In genomic region chr5:7759257-7759871, GRCh38 we compare ENCODE assay signal across 27 cellular contexts.
DNase-seq lines count a peak whose midpoint lies in the region; ATAC-seq, FAIRE-seq and TF ChIP-seq lines count a peak whose summit lies in the region.
"Had no signal": no experiment of that assay in that cellular context is flagged by ENCODE, and none has a peak within 500 bp of the region (broad histone marks: within the 10 kb centered on the region; RNA-seq: fewer than 3 reads in every experiment).

No MANE protein-coding gene starts in this region.

- no peak for TF ChIP-seq CTCF in GM12878 (IDR thresholded peaks at IDR 0.05 in 2 of 3, conservative IDR thresholded peaks at IDR 0.05 in 1 of 3; ENCODE audit: control insufficient read depth in 2 of 3, extremely low read depth in 1 of 3, insufficient read depth in 1 of 3, low read depth in 3 of 3, low read length in 3 of 3)
- no peak for TF ChIP-seq CTCF in smooth muscle cell (IDR thresholded peaks at IDR 0.05; ENCODE audit: borderline replicate concordance, insufficient read depth, poor library complexity, severe bottlenecking)
- no peak for TF ChIP-seq CTCF in CD8-positive, alpha-beta T cell (IDR thresholded peaks at IDR 0.05)

- H3K9me3 Mint-ChIP-seq in CD8-positive, alpha-beta T cell, result no peaks in the 10 kb centered on the region
- H3K9me3 Mint-ChIP-seq: activated naive CD4-positive, alpha-beta T cell treated with anti-CD3 and anti-CD28 coated beads, Interleukin-2, amount 10 ng/mL, durations not matched to agents 7 days and 5 days; activated T-cell treated with anti-CD3 and anti-CD28 coated beads, Interleukin-2, amount 50 U/mL, for 4 hours; natural killer cell treated with Interleukin-12 subunit alpha and Interleukin-12 subunit beta and Interleukin-15 and Interleukin-18, amount 100 ng/mL, for 72 hours had no signal

- no peak for FAIRE-seq in GM12878 (lab: Jason Lieb, UNC)

- no peaks in the 10 kb centered on the region for H3K4me1 Mint-ChIP-seq in CD8-positive, alpha-beta T cell (ENCODE audit: low read depth)
- H3K4me1 Mint-ChIP-seq: activated naive CD4-positive, alpha-beta T cell treated with anti-CD3 and anti-CD28 coated beads, Interleukin-2, amount 10 ng/mL, durations not matched to agents 7 days and 5 days had no signal

- peak; percentile 17 to 56 (median 49) for DNase-seq in NCI-H1417 (lab: John Stamatoyannopoulos, UW)
- no peak for DNase-seq in NCI-H1417 treated with DMSO at 0.1 percent for 48 hours (lab: John Stamatoyannopoulos, UW)
- DNase-seq in NCI-H2107 treated with DMSO at 0.1 percent for 48 hours (lab: John Stamatoyannopoulos, UW; ENCODE audit: unreplicated experiment), result peak; percentile 84
- DNase-seq in GM12878 (ENCODE audit: low read depth, low spot score), result no peak
- DNase-seq in smooth muscle cell (lab: John Stamatoyannopoulos, UW; ENCODE audit: unreplicated experiment), result no peak
- no peak for DNase-seq in GDM1 (lab: John Stamatoyannopoulos, UW)
- DNase-seq in CD8-positive, alpha-beta T cell, result no peak
- DNase-seq: 8988T; activated CD4-positive, CD25-positive, alpha-beta regulatory T cell; activated CD8-positive, alpha-beta T cell treated with anti-CD3 and anti-CD28 coated beads, Interleukin-2, amount 10 ng/mL, durations not matched to agents 7 days and 5 days; activated naive CD4-positive, alpha-beta T cell treated with anti-CD3 and anti-CD28 coated beads, Interleukin-2, amount 10 ng/mL, durations not matched to agents 7 days and 5 days; activated T-cell treated with anti-CD3 and anti-CD28 coated beads, Interleukin-2, amount 50 U/mL, for 4 hours; cortex of kidney; H7; KBM-7; left colon; NCI-H446 treated with DMSO at 0.1 percent for 48 hours; OCI-M1; spleen; T-helper 2 cell; testis had no signal

- H3K4me3 Mint-ChIP-seq in CD8-positive, alpha-beta T cell, result no peak overlapping the region
- H3K4me3 Mint-ChIP-seq: activated CD8-positive, alpha-beta T cell treated with anti-CD3 and anti-CD28 coated beads, Interleukin-2, amount 10 ng/mL, durations not matched to agents 7 days and 5 days; activated naive CD4-positive, alpha-beta T cell treated with anti-CD3 and anti-CD28 coated beads, Interleukin-2, amount 10 ng/mL, durations not matched to agents 7 days and 5 days; activated T-cell treated with anti-CD3 and anti-CD28 coated beads, Interleukin-2, amount 50 U/mL, for 4 hours; natural killer cell treated with Interleukin-12 subunit alpha and Interleukin-12 subunit beta and Interleukin-15 and Interleukin-18, amount 100 ng/mL, for 72 hours had no signal

- H3K27ac Mint-ChIP-seq in CD8-positive, alpha-beta T cell, result no peak overlapping the region
- H3K27ac Mint-ChIP-seq: activated CD8-positive, alpha-beta T cell treated with anti-CD3 and anti-CD28 coated beads, Interleukin-2, amount 10 ng/mL, durations not matched to agents 7 days and 5 days; activated naive CD4-positive, alpha-beta T cell treated with anti-CD3 and anti-CD28 coated beads, Interleukin-2, amount 10 ng/mL, durations not matched to agents 7 days and 5 days; natural killer cell treated with Interleukin-12 subunit alpha and Interleukin-12 subunit beta and Interleukin-15 and Interleukin-18, amount 100 ng/mL, for 72 hours; progenitor cell of endocrine pancreas had no signal

- H2AFZ ChIP-seq in GM12878 (ENCODE audit: control insufficient read depth, low read depth, low read length) (no peak overlapping the region), smooth muscle cell (ENCODE audit: low read depth) (no peak overlapping the region)

- H3F3A ChIP-seq in smooth muscle cell (ENCODE audit: low read depth), result no peaks in the 10 kb centered on the region

- H3K27me3 ChIP-seq in GM12878 (replicated peaks in 1 of 2; ENCODE audit: control insufficient read depth in 2 of 2, insufficient read depth in 2 of 2, low read length in 1 of 2) (no peaks in the 10 kb centered on the region; a peak in 1 of 4 replicates), smooth muscle cell (ENCODE audit: low read depth) (no peaks in the 10 kb centered on the region)
- no peaks in the 10 kb centered on the region for H3K27me3 ChIP-seq in CD8-positive, alpha-beta T cell (ENCODE audit: insufficient read depth, low read length)
- H3K27me3 ChIP-seq: BLaER1, SJSA1, testis had no signal

- H3K36me3 ChIP-seq in GM12878 (ENCODE audit: control insufficient read depth in 2 of 2, insufficient read depth in 2 of 2, low read length in 1 of 2) (no peaks in the 10 kb centered on the region), smooth muscle cell (ENCODE audit: low read depth) (no peaks in the 10 kb centered on the region)
- no peaks in the 10 kb centered on the region for H3K36me3 ChIP-seq in CD8-positive, alpha-beta T cell (ENCODE audit: insufficient read depth, low read length)
- H3K36me3 ChIP-seq: BLaER1, SJSA1, spleen had no signal

- CTCF ChIA-PET in GM12878 (lab: Yijun Ruan, JAX), result interaction anchor here (4.0 kb wide), 1 partner anchor 57 kb away, joined by 15 read pairs; no protein-coding TSS in a partner anchor
- CTCF ChIA-PET in CD8-positive, alpha-beta T cell (lab: Charles Lee), result interaction anchor here (1.1 kb wide), 1 partner anchor 13 kb away, joined by 3 read pairs; no protein-coding TSS in a partner anchor

- TF ChIP-seq EP300 in GM12878 (IDR thresholded peaks at IDR 0.05; ENCODE audit: borderline replicate concordance in 1 of 2, control insufficient read depth in 1 of 2, low read depth in 2 of 2, low read length in 2 of 2), result no peak

- H4K20me1 ChIP-seq in GM12878 (ENCODE audit: control insufficient read depth, insufficient read depth), result no peaks in the 10 kb centered on the region
- H4K20me1 ChIP-seq in smooth muscle cell (ENCODE audit: low read depth), result no peaks in the 10 kb centered on the region
- H4K20me1 ChIP-seq: BLaER1 had no signal

- RAD21 ChIA-PET in GM12878 (lab: Charles Lee; ENCODE audit: unreplicated experiment), result interaction anchor here (0.7 kb wide), 1 partner anchor 33 kb away, joined by 3 read pairs; no protein-coding TSS in a partner anchor

- no peak for ATAC-seq in GM12878
- no peak for ATAC-seq in CD8-positive, alpha-beta T cell
- ATAC-seq in GM18505 (IDR thresholded peaks at IDR 0.05; ENCODE audit: unreplicated experiment), result no peak
- ATAC-seq: activated CD8-positive, alpha-beta T cell treated with anti-CD3 and anti-CD28 coated beads, Interleukin-2, amount 10 ng/mL, durations not matched to agents 7 days and 5 days; left colon had no signal

- POLR2A ChIA-PET in GM12878 (lab: Charles Lee), result no interaction called here
- POLR2A ChIA-PET in CD8-positive, alpha-beta T cell (lab: Charles Lee), result no interaction called here

- H3K36me3 Mint-ChIP-seq in CD8-positive, alpha-beta T cell, result no peaks in the 10 kb centered on the region
- H3K36me3 Mint-ChIP-seq: activated naive CD4-positive, alpha-beta T cell treated with anti-CD3 and anti-CD28 coated beads, Interleukin-2, amount 10 ng/mL, durations not matched to agents 7 days and 5 days; natural killer cell treated with Interleukin-12 subunit alpha and Interleukin-12 subunit beta and Interleukin-15 and Interleukin-18, amount 100 ng/mL, for 72 hours had no signal

- H3K9ac ChIP-seq in GM12878 (ENCODE audit: control insufficient read depth, insufficient read depth, low read length) (no peak overlapping the region), smooth muscle cell (ENCODE audit: low read depth) (no peak overlapping the region)
- H3K9ac ChIP-seq: BLaER1 had no signal

- WGBS in GM12878 (ENCODE audit: insufficient coverage, insufficient replicate concordance, low lambda C conversion rate, missing lambda C conversion rate), result 14% methylated on average over 8 of the region's 8 CpGs
- 78% methylated on average over 8 of the region's 8 CpGs for WGBS in smooth muscle cell (ENCODE audit: low lambda C conversion rate)

- in situ Hi-C loops in GM12878 (cut with MboI), result no loop called here

- TF ChIP-seq POLR2A in GM12878 (IDR thresholded peaks at IDR 0.05; ENCODE audit: low read depth, low read length) (no peak), GM18505 (IDR thresholded peaks at IDR 0.05; ENCODE audit: borderline replicate concordance, extremely low read depth, insufficient read depth, insufficient read length) (no peak)

- H3K27ac ChIP-seq in GM12878 (ENCODE audit: control insufficient read depth, insufficient read depth) (no peak overlapping the region), smooth muscle cell (ENCODE audit: low read depth) (no peak overlapping the region)
- no peak overlapping the region for H3K27ac ChIP-seq in CD8-positive, alpha-beta T cell (ENCODE audit: low read depth, low read length)
- H3K27ac ChIP-seq: BLaER1, HL-60, SJSA1, spleen, testis had no signal

- SMC1A ChIA-PET in GM12878 (lab: Charles Lee; ENCODE audit: uncharacterized antibody, unreplicated experiment), result interaction anchor here (1.3 kb wide), 1 partner anchor 55 kb away, joined by 3 read pairs; no protein-coding TSS in a partner anchor

- no peak for TF ChIP-seq RAD21 in GM12878 (IDR thresholded peaks at IDR 0.05; ENCODE audit: insufficient read depth, low read depth, low read length)

- peaks cover 10% of the 10 kb centered on the region for H3K27me3 Mint-ChIP-seq in CD8-positive, alpha-beta T cell (ENCODE audit: low read depth)

- intact Hi-C loops in GM12878 (cut with micrococcal nuclease; ENCODE audit: unreplicated experiment), result loop anchor here (10.0 kb wide), 3 partner anchors 165 to 995 kb away; no protein-coding TSS in a partner anchor
- intact Hi-C loops in CD8-positive, alpha-beta T cell (cut with DNase I, micrococcal nuclease), result no loop called here

- H3K4me3 ChIP-seq in GM12878 (no peak overlapping the region), smooth muscle cell (no peak overlapping the region)
- no peak overlapping the region for H3K4me3 ChIP-seq in CD8-positive, alpha-beta T cell (ENCODE audit: low read depth, low read length)
- H3K4me3 ChIP-seq: BLaER1, SJSA1, spleen, testis had no signal

- H3K9me3 ChIP-seq in GM12878 (replicated peaks; ENCODE audit: control insufficient read depth, insufficient read depth, low read length), result no peaks in the 10 kb centered on the region
- no peaks in the 10 kb centered on the region for H3K9me3 ChIP-seq in smooth muscle cell (replicated peaks; ENCODE audit: low read depth)
- H3K9me3 ChIP-seq in CD8-positive, alpha-beta T cell (ENCODE audit: low read length), result no peaks in the 10 kb centered on the region
- H3K9me3 ChIP-seq: BLaER1, SJSA1, spleen, testis had no signal

- no TSS peak for BruUV-seq in GM12878 (replicated peaks; lab: Mats Ljungman, UMichigan)

- H3K79me2 ChIP-seq in GM12878 (ENCODE audit: control insufficient read depth, insufficient read depth, low read length) (no peaks in the 10 kb centered on the region), smooth muscle cell (ENCODE audit: low read depth) (no peaks in the 10 kb centered on the region)

- H3K4me2 ChIP-seq in GM12878 (ENCODE audit: control insufficient read depth, insufficient read depth) (no peak overlapping the region), smooth muscle cell (peak overlapping the region; percentile 2)
- H3K4me2 ChIP-seq: BLaER1 had no signal

- H3K4me1 ChIP-seq in GM12878 (ENCODE audit: control insufficient read depth, insufficient read depth, low read length) (no peaks in the 10 kb centered on the region), smooth muscle cell (ENCODE audit: low read depth) (no peaks in the 10 kb centered on the region)
- H3K4me1 ChIP-seq in CD8-positive, alpha-beta T cell (ENCODE audit: insufficient read depth, low read length), result no peaks in the 10 kb centered on the region
- H3K4me1 ChIP-seq: SJSA1, spleen, testis had no signal

TF ChIP-seq in GM12878, 131 proteins besides CTCF, POLR2A, EP300 and RAD21 (continues in another document):
- no peak for TF ChIP-seq EZH2 (IDR thresholded peaks at IDR 0.05; ENCODE audit: borderline replicate concordance, control insufficient read depth, low read depth, low read length)

Comparison
In these comparisons a context has a peak if more than half of its experiments do, and no peak if none do; other contexts are left out.
1. DNase-seq: peak in NCI-H1417 (3 of 3) and NCI-H2107 treated with DMSO at 0.1 percent for 48 hours (single experiment); none in NCI-H1417 treated with DMSO at 0.1 percent for 48 hours (single experiment), GM12878 (single experiment), smooth muscle cell (single experiment), GDM1 (single experiment) and CD8-positive, alpha-beta T cell (0 of 7).